9 cellular contexts compared by ENCODE assay signal in genomic region chr5:151002250-151002649, GRCh38. TPM values are rescaled to one million over a fixed set of nuclear protein-coding genes. Genes with fewer than 3 reads are reported as not detected.
A peak's percentile ranks its signal among the peaks of the same experiment; 100 is the strongest.
DNase-seq lines count a peak whose midpoint lies in the region; ATAC-seq, FAIRE-seq and TF ChIP-seq lines count a peak whose summit lies in the region.
"Had no signal": no experiment of that assay in that cellular context is flagged by ENCODE, and none has a peak within 500 bp of the region (broad histone marks: within the 10 kb centered on the region; RNA-seq: fewer than 3 reads in every experiment).

No MANE protein-coding gene starts in this region.

- H3K4me3 ChIP-seq in HAP-1 (no peak overlapping the region), keratinocyte (ENCODE audit: control insufficient read depth in 2 of 3, extremely low read depth in 1 of 3, insufficient read depth in 2 of 3, low read depth in 1 of 3, low read length in 3 of 3) (no peak overlapping the region)

- H3K9me1 ChIP-seq in keratinocyte (ENCODE audit: control insufficient read depth, extremely low read depth, insufficient read depth, low read length) = no peaks in the 10 kb centered on the region

- no peak overlapping the region for H3K9ac ChIP-seq in keratinocyte (ENCODE audit: control insufficient read depth, extremely low read depth, insufficient read depth, low read length)

- H2AFZ ChIP-seq in keratinocyte (ENCODE audit: control insufficient read depth, low read length) = no peak overlapping the region

- DNase-seq in HAP-1 (ENCODE audit: low spot score in 2 of 2) (peak; percentile 22 to 42), amniotic epithelial cell (ENCODE audit: low read depth) (peak; percentile 21), keratinocyte (ENCODE audit: low read depth, low spot score) (no peak), NCI-H2081 treated with DMSO at 0.1 percent for 48 hours (lab: John Stamatoyannopoulos, UW) (no peak), T1000 (lab: John Stamatoyannopoulos, UW) (no peak)
- DNase-seq: effector CD8-positive, alpha-beta T cell had no signal

- H3K9me3 ChIP-seq in HAP-1 (no peaks in the 10 kb centered on the region), keratinocyte (ENCODE audit: control insufficient read depth, low read depth, low read length) (no peaks in the 10 kb centered on the region)

- H3K27me3 ChIP-seq in HAP-1 (ENCODE audit: low read depth) (no peaks in the 10 kb centered on the region; the same call in 1 of the 2 replicates), keratinocyte (ENCODE audit: control insufficient read depth, extremely low read depth, insufficient read depth, low read length) (no peaks in the 10 kb centered on the region)

- H3K79me2 ChIP-seq in keratinocyte (ENCODE audit: control insufficient read depth, insufficient read depth, low read length) = no peaks in the 10 kb centered on the region

- H3K36me3 ChIP-seq in HAP-1 (replicated peaks) = no peaks in the 10 kb centered on the region
- no peaks in the 10 kb centered on the region for H3K36me3 ChIP-seq in keratinocyte (ENCODE audit: control insufficient read depth in 2 of 2, extremely low read depth in 1 of 2, insufficient read depth in 2 of 2, low read length in 2 of 2)

- H3K4me1 ChIP-seq in HAP-1 (no peaks in the 10 kb centered on the region), keratinocyte (ENCODE audit: control insufficient read depth, extremely low read depth, insufficient read depth, low read length) (no peaks in the 10 kb centered on the region)

- no peaks in the 10 kb centered on the region for H4K20me1 ChIP-seq in keratinocyte (ENCODE audit: control insufficient read depth, extremely low read depth, insufficient read depth, low read length)

- no peak for ATAC-seq in HG02840 (IDR thresholded peaks at IDR 0.05; ENCODE audit: low FRiP score, unreplicated experiment)
- ATAC-seq in HG02852 (IDR thresholded peaks at IDR 0.05; ENCODE audit: unreplicated experiment) = no peak

- TF ChIP-seq CTCF in 22Rv1 (IDR thresholded peaks at IDR 0.05) (peak; percentile 41), keratinocyte (optimal IDR thresholded peaks at IDR 0.05 in 1 of 3, IDR thresholded peaks at IDR 0.05 in 1 of 3, conservative IDR thresholded peaks at IDR 0.05 in 1 of 3; ENCODE audit: extremely low read depth in 1 of 3, insufficient read depth in 2 of 3, low read length in 3 of 3) (peak; percentile 22 to 45 (median 39))

- dilution Hi-C loops in keratinocyte (cut with MboI; ENCODE audit: extremely low pct_ligation_motif_present, low sequenced_read_pairs) = no loop called here

- H3K4me2 ChIP-seq in keratinocyte (ENCODE audit: control insufficient read depth, extremely low read depth, insufficient read depth, low read depth, low read length) = no peak overlapping the region

- in situ Hi-C loops in HAP-1 (cut with MboI; ENCODE audit: low sequenced_read_pairs) = no loop called here

- no peak for FAIRE-seq in keratinocyte (lab: Jason Lieb, UNC)

- H3K27ac ChIP-seq in 22Rv1 = no peak overlapping the region
- H3K27ac ChIP-seq in keratinocyte (ENCODE audit: control insufficient read depth, insufficient read depth, low read length) = no peak overlapping the region

RNA-seq across cellular contexts. Expression of gene GPX3, which starts 18.1 kb away (rescaled TPM):
- polyA plus RNA-seq in keratinocyte = 116 to 139 TPM (median 120 TPM) in 3 replicates
- polyA plus RNA-seq in keratinocyte (2011; ENCODE audit: low read depth) = 13.2 TPM
- 136 and 153 TPM in 2 replicates for polyA plus RNA-seq in keratinocyte (2011; cell fraction: cytosol; rRNA removed)
- polyA plus RNA-seq in keratinocyte (2011; cell fraction: nucleus; rRNA removed) = 50.9 and 59.3 TPM in 2 replicates
- polyA plus RNA-seq in keratinocyte (2012; ENCODE audit: low replicate concordance) = 55.1 and 80.1 TPM in 2 replicates
- polyA minus RNA-seq in keratinocyte = 81.1 to 249 TPM (median 142 TPM) in 3 replicates
- 69.8 TPM for polyA minus RNA-seq in keratinocyte (2011; cell fraction: cytosol; rRNA and poly(A)+ RNA removed)
- polyA minus RNA-seq in keratinocyte (2011; cell fraction: nucleus; rRNA and poly(A)+ RNA removed) = 22.4 and 33.4 TPM in 2 replicates

Comparison
In these comparisons a context has a peak if more than half of its experiments do, and no peak if none do; other contexts are left out.
1. DNase-seq: peak in HAP-1 (2 of 2) and amniotic epithelial cell (single experiment); none in keratinocyte (single experiment), NCI-H2081 treated with DMSO at 0.1 percent for 48 hours (single experiment) and T1000 (single experiment).